In genomic region chr7:80656029-80656428, GRCh38 we compare ENCODE assay signal across 20 cellular contexts.
"Had no signal": no experiment of that assay in that cellular context is flagged by ENCODE, and none has a peak within 500 bp of the region (broad histone marks: within the 10 kb centered on the region; RNA-seq: fewer than 3 reads in every experiment).

No MANE protein-coding gene starts in this region.

- H3K79me2 ChIP-seq: hepatocyte had no signal

- H3K27ac ChIP-seq: coronary artery, gastroesophageal sphincter, hepatocyte, neutrophil had no signal

- H3K4me3 Mint-ChIP-seq: endodermal cell; naive thymus-derived CD8-positive, alpha-beta T cell had no signal

- H3K4me3 ChIP-seq: coronary artery, gastroesophageal sphincter, hepatocyte, mucosa of descending colon, right atrium auricular region, stomach had no signal

- FAIRE-seq: endothelial cell of umbilical vein, small intestine had no signal

- H2AFZ ChIP-seq: hepatocyte had no signal

- H3K4me1 Mint-ChIP-seq: endodermal cell had no signal

- ATAC-seq: gastroesophageal sphincter; left colon; mucosa of descending colon; naive thymus-derived CD8-positive, alpha-beta T cell had no signal

- H3K9me3 Mint-ChIP-seq: endodermal cell; naive thymus-derived CD8-positive, alpha-beta T cell had no signal

- H3K36me3 Mint-ChIP-seq: naive thymus-derived CD8-positive, alpha-beta T cell had no signal

- H3K4me2 ChIP-seq: hepatocyte had no signal

- H3K27me3 ChIP-seq: gastroesophageal sphincter, hepatocyte, neutrophil, right atrium auricular region, stomach had no signal

- H3K9me3 ChIP-seq: gastroesophageal sphincter, mucosa of descending colon, neutrophil, right atrium auricular region, stomach had no signal

- H3K27ac Mint-ChIP-seq: endodermal cell had no signal

- H3K36me3 ChIP-seq: gastroesophageal sphincter, neutrophil, stomach had no signal

- H3K4me1 ChIP-seq: gastroesophageal sphincter had no signal

- DNase-seq: effector CD4-positive, alpha-beta T cell; endodermal cell; erythroblast; glutamatergic neuron; kidney; left colon; mucosa of descending colon; naive thymus-derived CD8-positive, alpha-beta T cell; posterior cingulate gyrus; small intestine; stimulated activated CD4-positive, alpha-beta T cell treated with anti-CD3 and anti-CD28 coated beads, Interleukin-12 subunit alpha, Interleukin-12 subunit beta, amount 100 ng/mL, for 4 hours; stimulated activated naive CD4-positive, alpha-beta T cell; stomach; trophoblast cell had no signal
